In genomic region chr9:84261082-84261746, GRCh38 we compare ENCODE assay signal across 8 cellular contexts.
DNase-seq lines count a peak whose midpoint lies in the region; ATAC-seq lines count a peak whose summit lies in the region.

No MANE protein-coding gene starts in this region.

- H3K27me3 ChIP-seq in iPS DF 6.9 (ENCODE audit: control insufficient read depth, insufficient read depth, low read length): no peaks in the 10 kb centered on the region
- peaks cover 13% of the 10 kb centered on the region for H3K27me3 ChIP-seq in skeletal muscle satellite cell (ENCODE audit: control insufficient read depth, insufficient read depth, low read length)

- no CpG with 5 or more reads among the region's 12 CpGs for WGBS in iPS DF 6.9 (ENCODE audit: insufficient coverage, insufficient read length)

- peak; percentile 43 for DNase-seq in GM04503 (ENCODE audit: low read depth)
- DNase-seq in NCI-H1694 treated with DMSO at 0.1 percent for 48 hours (lab: John Stamatoyannopoulos, UW): peak; percentile 54
- peak; percentile 35 for DNase-seq in T-helper 9 cell
- DNase-seq in brain pericyte (ENCODE audit: low read depth, low spot score): peak; percentile 25
- DNase-seq in iPS DF 6.9 (ENCODE audit: low read depth, low spot score): peak; percentile 76
- no peak for DNase-seq in GOT3 (lab: John Stamatoyannopoulos, UW)

- no peak overlapping the region for H3K9ac ChIP-seq in skeletal muscle satellite cell (ENCODE audit: low read depth, low read length)

- H3K36me3 ChIP-seq in iPS DF 6.9 (ENCODE audit: control insufficient read depth, insufficient read depth, low read length) (no peaks in the 10 kb centered on the region), skeletal muscle satellite cell (ENCODE audit: insufficient read depth, low read length) (no peaks in the 10 kb centered on the region)

- H3K4me1 ChIP-seq in iPS DF 6.9 (ENCODE audit: control insufficient read depth, insufficient read depth, low read length): no peaks in the 10 kb centered on the region
- peaks cover 4% of the 10 kb centered on the region for H3K4me1 ChIP-seq in skeletal muscle satellite cell (ENCODE audit: control insufficient read depth, insufficient read depth, low read length)

- H3K27ac ChIP-seq in iPS DF 6.9 (ENCODE audit: low read length): no peak overlapping the region

- H3K4me2 ChIP-seq in skeletal muscle satellite cell (ENCODE audit: low read length): peak overlapping the region; percentile 75

- peak; percentile 83 for ATAC-seq in HG02610 (IDR thresholded peaks at IDR 0.05; ENCODE audit: unreplicated experiment)

- H3K9me3 ChIP-seq in iPS DF 6.9 (ENCODE audit: control insufficient read depth, insufficient read depth, low read length) (no peaks in the 10 kb centered on the region), skeletal muscle satellite cell (replicated peaks; ENCODE audit: low read length) (no peaks in the 10 kb centered on the region)

- H3K4me3 ChIP-seq in iPS DF 6.9 (ENCODE audit: low read length): no peak overlapping the region
- peak overlapping the region; percentile 53 for H3K4me3 ChIP-seq in skeletal muscle satellite cell (ENCODE audit: low read length)
